In genomic region chr6:163813979-163814493, GRCh38 we compare ENCODE assay signal across 15 cellular contexts.
A peak's percentile ranks its signal among the peaks of the same experiment; 100 is the strongest.
DNase-seq lines count a peak whose midpoint lies in the region; ATAC-seq and TF ChIP-seq lines count a peak whose summit lies in the region.
"Had no signal": no experiment of that assay in that cellular context is flagged by ENCODE, and none has a peak within 500 bp of the region (broad histone marks: within the 10 kb centered on the region; RNA-seq: fewer than 3 reads in every experiment).

No MANE protein-coding gene starts in this region.

- peak overlapping the region; percentile 34; the same call in 1 of the 2 replicates for H3K4me2 ChIP-seq in DOHH2 (ENCODE audit: low read length)
- no peak overlapping the region for H3K4me2 ChIP-seq in hepatocyte

- DNase-seq in hepatocyte (ENCODE audit: low spot score) (no peak), AML-193 (lab: John Stamatoyannopoulos, UW) (no peak), MG63 (no peak), HuH-7.5 (ENCODE audit: low spot score) (no peak)
- DNase-seq: activated CD4-positive, CD25-positive, alpha-beta regulatory T cell; activated naive CD4-positive, alpha-beta T cell treated with anti-CD3 and anti-CD28 coated beads, Interleukin-2, amount 50 U/mL, for 16 hours; kidney; NCI-H2081 treated with DMSO at 0.1 percent for 48 hours had no signal

- H3K4me3 ChIP-seq in DOHH2 (ENCODE audit: low read length) (no peak overlapping the region), hepatocyte (no peak overlapping the region), MG63 (no peak overlapping the region)
- H3K4me3 ChIP-seq: cardiac muscle cell, prostate gland had no signal

- H3K4me1 ChIP-seq in DOHH2 (ENCODE audit: control insufficient read depth, low read length): peaks cover 16% of the 10 kb centered on the region
- H3K4me1 ChIP-seq in hepatocyte (ENCODE audit: insufficient read depth): no peaks in the 10 kb centered on the region
- H3K4me1 ChIP-seq: prostate gland had no signal

- ATAC-seq in GM21529 (IDR thresholded peaks at IDR 0.05; ENCODE audit: unreplicated experiment) (peak; percentile 67), HG03520 (IDR thresholded peaks at IDR 0.05; ENCODE audit: unreplicated experiment) (peak; percentile 57), GM18505 (IDR thresholded peaks at IDR 0.05; ENCODE audit: unreplicated experiment) (no peak)

- 89% methylated on average over 3 of the region's 3 CpGs for WGBS in hepatocyte (ENCODE audit: low lambda C conversion rate, missing lambda C conversion rate)

- H4K20me1 ChIP-seq in DOHH2 (ENCODE audit: control insufficient read depth, insufficient read depth, low read depth, low read length) (no peaks in the 10 kb centered on the region), hepatocyte (ENCODE audit: insufficient read depth, poor library complexity, severe bottlenecking) (no peaks in the 10 kb centered on the region)

- TF ChIP-seq POLR2A in GM18505 (IDR thresholded peaks at IDR 0.05; ENCODE audit: borderline replicate concordance, extremely low read depth, insufficient read depth, insufficient read length): no peak

- H3K27me3 ChIP-seq in DOHH2 (ENCODE audit: control insufficient read depth, low read length) (no peaks in the 10 kb centered on the region), hepatocyte (no peaks in the 10 kb centered on the region), MG63 (no peaks in the 10 kb centered on the region)
- H3K27me3 ChIP-seq: cardiac muscle cell had no signal

- H3F3A ChIP-seq in DOHH2 (ENCODE audit: control insufficient read depth, insufficient read depth): no peaks in the 10 kb centered on the region

- H3K9me3 ChIP-seq in DOHH2 (ENCODE audit: control insufficient read depth, insufficient read depth, low read length) (no peaks in the 10 kb centered on the region), hepatocyte (ENCODE audit: low read depth) (no peaks in the 10 kb centered on the region), MG63 (peaks cover 12% of the 10 kb centered on the region)
- H3K9me3 ChIP-seq: prostate gland had no signal

- H3K36me3 ChIP-seq in DOHH2 (ENCODE audit: control insufficient read depth, low read length) (no peaks in the 10 kb centered on the region), hepatocyte (replicated peaks; ENCODE audit: insufficient read depth, low read depth) (no peaks in the 10 kb centered on the region), MG63 (no peaks in the 10 kb centered on the region)
- H3K36me3 ChIP-seq: cardiac muscle cell, prostate gland had no signal

- TF ChIP-seq CTCF in DOHH2 (IDR thresholded peaks at IDR 0.05; ENCODE audit: low read depth, low read length, poor library complexity, severe bottlenecking) (no peak), hepatocyte (IDR thresholded peaks at IDR 0.05; ENCODE audit: poor library complexity) (no peak)

- H3K79me2 ChIP-seq in DOHH2 (ENCODE audit: control insufficient read depth, low read length): no peaks in the 10 kb centered on the region
- no peaks in the 10 kb centered on the region for H3K79me2 ChIP-seq in hepatocyte

- H2AFZ ChIP-seq in hepatocyte: no peak overlapping the region

- H3K27ac ChIP-seq in DOHH2 (ENCODE audit: low read depth, low read length): no peak overlapping the region
- H3K27ac ChIP-seq in hepatocyte: peak overlapping the region; percentile 23
- H3K27ac ChIP-seq: cardiac muscle cell, HL-60, prostate gland had no signal

- no peaks in the 10 kb centered on the region for H3K9me2 ChIP-seq in DOHH2 (replicated peaks; ENCODE audit: control insufficient read depth, low read length)
- no peaks in the 10 kb centered on the region for H3K9me2 ChIP-seq in hepatocyte (replicated peaks; ENCODE audit: insufficient read depth)
